Comparison of ENCODE assay signal across 34 cellular contexts in genomic region chrX:151538190-151539122, GRCh38. TPM values are rescaled to one million over a fixed set of nuclear protein-coding genes. Genes with fewer than 3 reads are reported as not detected.
DNase-seq lines count a peak whose midpoint lies in the region; ATAC-seq, FAIRE-seq and TF ChIP-seq lines count a peak whose summit lies in the region.
"Had no signal": no experiment of that assay in that cellular context is flagged by ENCODE, and none has a peak within 500 bp of the region (broad histone marks: within the 10 kb centered on the region; RNA-seq: fewer than 3 reads in every experiment).

No MANE protein-coding gene starts in this region.

- no peak for FAIRE-seq in frontal cortex (lab: Jason Lieb, UNC)
- FAIRE-seq: RCC 7860 had no signal

- no peak overlapping the region for H3K4me3 ChIP-seq in suprapubic skin
- H3K4me3 ChIP-seq: colonic mucosa, heart left ventricle, prostate gland, upper lobe of left lung had no signal

- ATAC-seq in GM19463 (IDR thresholded peaks at IDR 0.05; ENCODE audit: unreplicated experiment), result peak; percentile 58
- no peak for ATAC-seq in HG03354 (IDR thresholded peaks at IDR 0.05; ENCODE audit: poor library complexity, severe bottlenecking, unreplicated experiment)
- ATAC-seq: CD8-positive, alpha-beta T cell; heart left ventricle; naive thymus-derived CD4-positive, alpha-beta T cell; sciatic nerve had no signal

- no peaks in the 10 kb centered on the region for H3K9me3 ChIP-seq in suprapubic skin
- H3K9me3 ChIP-seq: BE2C, colonic mucosa, heart left ventricle, prostate gland, upper lobe of left lung had no signal

- DNase-seq in GM10266 (ENCODE audit: extremely low spot score) (peak; percentile 0), LHCN-M2 (ENCODE audit: low read depth) (peak; percentile 0), erythroblast (lab: John Stamatoyannopoulos, UW) (no peak), suprapubic skin (ENCODE audit: low spot score in 2 of 2) (no peak), frontal cortex (ENCODE audit: low spot score in 2 of 2) (no peak), HuH-7.5 (ENCODE audit: low spot score) (no peak)
- DNase-seq: ACHN; activated CD4-positive, alpha-beta T cell treated with anti-CD3 and anti-CD28 coated beads for 48 hours; activated effector memory CD4-positive, alpha-beta T cell treated with anti-CD3 and anti-CD28 coated beads, Interleukin-2, amount 50 U/mL, for 16 hours; BE2C; CD8-positive, alpha-beta T cell; colonic mucosa; effector CD8-positive, alpha-beta T cell; EL; heart left ventricle; Kasumi-1; midbrain; naive thymus-derived CD4-positive, alpha-beta T cell; NCI-H446; nucleus accumbens; SHP77 treated with DMSO at 0.1 percent for 48 hours; stimulated activated CD4-positive, alpha-beta T cell treated with anti-CD3 and anti-CD28 coated beads, Interleukin-12 subunit alpha, Interleukin-12 subunit beta, amount 100 ng/mL, for 4 hours; stimulated activated CD4-positive, alpha-beta T cell treated with anti-CD3 and anti-CD28 coated beads, Interleukin-4, amount 100 ng/mL, for 4 hours; T-helper 9 cell; upper lobe of left lung had no signal

- WGBS in suprapubic skin, result 38% methylated on average over 3 of the region's 3 CpGs

- no peaks in the 10 kb centered on the region for H3K4me1 ChIP-seq in suprapubic skin
- H3K4me1 ChIP-seq: BE2C, colonic mucosa, heart left ventricle, prostate gland, upper lobe of left lung had no signal

- peak; percentile 18 for TF ChIP-seq POLR2A in erythroblast (IDR thresholded peaks at IDR 0.05; ENCODE audit: low read length)
- no peak for TF ChIP-seq POLR2A in suprapubic skin (IDR thresholded peaks at IDR 0.05)

- H3K27me3 ChIP-seq in suprapubic skin, result no peaks in the 10 kb centered on the region
- H3K27me3 ChIP-seq: BE2C, colonic mucosa, upper lobe of left lung had no signal

- no peak for TF ChIP-seq CTCF in GM10266 (IDR thresholded peaks at IDR 0.05; ENCODE audit: control insufficient read depth, insufficient read depth, low read depth, missing control alignments)
- TF ChIP-seq CTCF in suprapubic skin (IDR thresholded peaks at IDR 0.05), result no peak

- TF ChIP-seq EP300 in suprapubic skin (IDR thresholded peaks at IDR 0.05), result no peak

- no peaks in the 10 kb centered on the region for H3K36me3 ChIP-seq in suprapubic skin
- H3K36me3 ChIP-seq: BE2C, colonic mucosa, heart left ventricle, prostate gland, upper lobe of left lung had no signal

- no peak overlapping the region for H3K27ac ChIP-seq in suprapubic skin
- H3K27ac ChIP-seq: colonic mucosa, epithelial cell of prostate, heart left ventricle, prostate gland, upper lobe of left lung had no signal

RNA-seq across cellular contexts. Expression of gene PASD1, which starts 25.0 kb away (rescaled TPM):
- total RNA-seq in LHCN-M2 (2014; rRNA removed) (not detected in 2 replicates), suprapubic skin (not detected), frontal cortex (not detected)
- not detected for polyA plus RNA-seq in LHCN-M2 (2012)
- total RNA-seq: activated CD8-positive, alpha-beta memory T cell treated with anti-CD3 and anti-CD28 coated beads for 36 hours; CD8-positive, alpha-beta T cell; colonic mucosa; kidney epithelial cell; lower leg skin; naive thymus-derived CD4-positive, alpha-beta T cell; sciatic nerve; upper lobe of left lung had no signal
- polyA plus RNA-seq: heart left ventricle; naive thymus-derived CD4-positive, alpha-beta T cell had no signal

Comparison
In these comparisons a context has a peak if more than half of its experiments do, and no peak if none do; other contexts are left out.
1. DNase-seq: peak in GM10266 (single experiment) and LHCN-M2 (single experiment); none in erythroblast (0 of 2), suprapubic skin (0 of 2), frontal cortex (0 of 2) and HuH-7.5 (single experiment).